Comparison of ENCODE assay signal across 1 cellular context in genomic region chr13:40149611-40150283, GRCh38.
TF ChIP-seq lines count a peak whose summit lies in the region.

No MANE protein-coding gene starts in this region.

TF ChIP-seq in GM23338, 12 proteins besides CTCF, POLR2A, EP300 and RAD21 (continued from another document):
- TF ChIP-seq, protein P1, sequence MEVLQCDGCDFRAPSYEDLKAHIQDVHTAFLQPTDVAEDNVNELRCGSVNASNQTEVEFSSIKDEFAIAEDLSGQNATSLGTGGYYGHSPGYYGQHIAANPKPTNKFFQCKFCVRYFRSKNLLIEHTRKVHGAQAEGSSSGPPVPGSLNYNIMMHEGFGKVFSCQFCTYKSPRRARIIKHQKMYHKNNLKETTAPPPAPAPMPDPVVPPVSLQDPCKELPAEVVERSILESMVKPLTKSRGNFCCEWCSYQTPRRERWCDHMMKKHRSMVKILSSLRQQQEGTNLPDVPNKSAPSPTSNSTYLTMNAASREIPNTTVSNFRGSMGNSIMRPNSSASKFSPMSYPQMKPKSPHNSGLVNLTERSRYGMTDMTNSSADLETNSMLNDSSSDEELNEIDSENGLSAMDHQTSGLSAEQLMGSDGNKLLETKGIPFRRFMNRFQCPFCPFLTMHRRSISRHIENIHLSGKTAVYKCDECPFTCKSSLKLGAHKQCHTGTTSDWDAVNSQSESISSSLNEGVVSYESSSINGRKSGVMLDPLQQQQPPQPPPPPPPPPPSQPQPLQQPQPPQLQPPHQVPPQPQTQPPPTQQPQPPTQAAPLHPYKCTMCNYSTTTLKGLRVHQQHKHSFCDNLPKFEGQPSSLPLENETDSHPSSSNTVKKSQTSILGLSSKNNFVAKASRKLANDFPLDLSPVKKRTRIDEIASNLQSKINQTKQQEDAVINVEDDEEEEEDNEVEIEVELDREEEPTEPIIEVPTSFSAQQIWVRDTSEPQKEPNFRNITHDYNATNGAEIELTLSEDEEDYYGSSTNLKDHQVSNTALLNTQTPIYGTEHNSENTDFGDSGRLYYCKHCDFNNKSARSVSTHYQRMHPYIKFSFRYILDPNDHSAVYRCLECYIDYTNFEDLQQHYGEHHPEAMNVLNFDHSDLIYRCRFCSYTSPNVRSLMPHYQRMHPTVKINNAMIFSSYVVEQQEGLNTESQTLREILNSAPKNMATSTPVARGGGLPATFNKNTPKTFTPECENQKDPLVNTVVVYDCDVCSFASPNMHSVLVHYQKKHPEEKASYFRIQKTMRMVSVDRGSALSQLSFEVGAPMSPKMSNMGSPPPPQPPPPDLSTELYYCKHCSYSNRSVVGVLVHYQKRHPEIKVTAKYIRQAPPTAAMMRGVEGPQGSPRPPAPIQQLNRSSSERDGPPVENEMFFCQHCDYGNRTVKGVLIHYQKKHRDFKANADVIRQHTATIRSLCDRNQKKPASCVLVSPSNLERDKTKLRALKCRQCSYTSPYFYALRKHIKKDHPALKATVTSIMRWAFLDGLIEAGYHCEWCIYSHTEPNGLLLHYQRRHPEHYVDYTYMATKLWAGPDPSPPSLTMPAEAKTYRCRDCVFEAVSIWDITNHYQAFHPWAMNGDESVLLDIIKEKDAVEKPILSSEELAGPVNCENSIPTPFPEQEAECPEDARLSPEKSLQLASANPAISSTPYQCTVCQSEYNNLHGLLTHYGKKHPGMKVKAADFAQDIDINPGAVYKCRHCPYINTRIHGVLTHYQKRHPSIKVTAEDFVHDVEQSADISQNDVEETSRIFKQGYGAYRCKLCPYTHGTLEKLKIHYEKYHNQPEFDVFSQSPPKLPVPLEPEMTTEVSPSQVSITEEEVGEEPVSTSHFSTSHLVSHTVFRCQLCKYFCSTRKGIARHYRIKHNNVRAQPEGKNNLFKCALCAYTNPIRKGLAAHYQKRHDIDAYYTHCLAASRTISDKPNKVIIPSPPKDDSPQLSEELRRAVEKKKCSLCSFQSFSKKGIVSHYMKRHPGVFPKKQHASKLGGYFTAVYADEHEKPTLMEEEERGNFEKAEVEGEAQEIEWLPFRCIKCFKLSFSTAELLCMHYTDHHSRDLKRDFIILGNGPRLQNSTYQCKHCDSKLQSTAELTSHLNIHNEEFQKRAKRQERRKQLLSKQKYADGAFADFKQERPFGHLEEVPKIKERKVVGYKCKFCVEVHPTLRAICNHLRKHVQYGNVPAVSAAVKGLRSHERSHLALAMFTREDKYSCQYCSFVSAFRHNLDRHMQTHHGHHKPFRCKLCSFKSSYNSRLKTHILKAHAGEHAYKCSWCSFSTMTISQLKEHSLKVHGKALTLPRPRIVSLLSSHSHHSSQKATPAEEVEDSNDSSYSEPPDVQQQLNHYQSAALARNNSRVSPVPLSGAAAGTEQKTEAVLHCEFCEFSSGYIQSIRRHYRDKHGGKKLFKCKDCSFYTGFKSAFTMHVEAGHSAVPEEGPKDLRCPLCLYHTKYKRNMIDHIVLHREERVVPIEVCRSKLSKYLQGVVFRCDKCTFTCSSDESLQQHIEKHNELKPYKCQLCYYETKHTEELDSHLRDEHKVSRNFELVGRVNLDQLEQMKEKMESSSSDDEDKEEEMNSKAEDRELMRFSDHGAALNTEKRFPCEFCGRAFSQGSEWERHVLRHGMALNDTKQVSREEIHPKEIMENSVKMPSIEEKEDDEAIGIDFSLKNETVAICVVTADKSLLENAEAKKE (CRISPR knock-in tag; IDR thresholded peaks at IDR 0.05), result no peak
- TF ChIP-seq ZNF114 (CRISPR knock-in tag; IDR thresholded peaks at IDR 0.05), result no peak
- TF ChIP-seq STAT1 (IDR thresholded peaks at IDR 0.05; ENCODE audit: unreplicated experiment), result no peak
- no peak for TF ChIP-seq JUNB (IDR thresholded peaks at IDR 0.05; ENCODE audit: unreplicated experiment)
